1 cellular context compared by ENCODE assay signal in the genomic region with DNA sequence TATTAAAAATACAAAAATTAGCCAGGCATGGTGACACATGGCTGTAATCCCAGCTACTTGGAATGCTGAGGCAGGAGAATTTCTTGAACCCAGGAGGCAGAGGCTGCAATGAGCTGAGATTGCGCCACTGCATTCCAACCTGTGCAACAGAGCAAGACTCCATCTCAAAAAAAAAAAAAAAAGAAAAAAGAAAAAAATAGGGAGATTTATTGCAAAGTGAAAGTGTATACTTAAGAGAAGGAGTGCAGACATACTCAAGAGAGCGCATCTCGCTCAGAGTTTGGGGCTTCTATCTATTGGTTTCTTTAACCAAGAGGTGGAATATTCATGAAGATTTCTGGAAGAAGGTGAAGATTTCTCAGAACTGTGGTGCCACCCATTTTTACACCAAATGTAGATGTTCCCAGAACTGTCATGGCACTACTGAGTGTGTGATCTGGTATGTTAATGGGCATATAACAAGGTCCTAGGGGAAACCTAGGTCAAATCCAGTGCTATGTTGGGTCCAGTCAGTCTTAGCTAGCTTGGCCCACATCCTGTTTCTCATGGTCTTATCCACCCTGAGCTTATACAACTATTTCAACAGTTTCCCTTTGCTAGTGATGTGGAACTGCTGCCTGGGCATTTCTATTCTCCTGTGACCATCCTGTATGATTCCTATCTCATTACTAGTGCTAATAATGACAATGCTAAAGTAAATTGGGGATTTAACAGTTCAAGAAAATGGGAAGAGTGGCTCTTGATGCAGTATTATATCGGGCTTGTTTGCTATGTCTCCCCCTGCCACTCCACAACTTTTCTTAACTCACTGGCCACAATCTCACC.
TF ChIP-seq lines count a peak whose summit lies in the region.

No MANE protein-coding gene starts in this region.

TF ChIP-seq in IMR-90, 13 proteins besides CTCF, POLR2A, EP300 and RAD21:
- no peak for TF ChIP-seq CEBPB (IDR thresholded peaks at IDR 0.05; ENCODE audit: low read depth, low read length)
- TF ChIP-seq SMC3 (IDR thresholded peaks at IDR 0.05; ENCODE audit: low read depth, low read length), result no peak
- TF ChIP-seq BHLHE40 (IDR thresholded peaks at IDR 0.05; ENCODE audit: low read depth, low read length), result no peak
- no peak for TF ChIP-seq MXI1 (IDR thresholded peaks at IDR 0.05; ENCODE audit: borderline replicate concordance, low read depth, low read length)
- no peak for TF ChIP-seq FOS (IDR thresholded peaks at IDR 0.05; ENCODE audit: low read depth, low read length)
- TF ChIP-seq, protein P1, sequence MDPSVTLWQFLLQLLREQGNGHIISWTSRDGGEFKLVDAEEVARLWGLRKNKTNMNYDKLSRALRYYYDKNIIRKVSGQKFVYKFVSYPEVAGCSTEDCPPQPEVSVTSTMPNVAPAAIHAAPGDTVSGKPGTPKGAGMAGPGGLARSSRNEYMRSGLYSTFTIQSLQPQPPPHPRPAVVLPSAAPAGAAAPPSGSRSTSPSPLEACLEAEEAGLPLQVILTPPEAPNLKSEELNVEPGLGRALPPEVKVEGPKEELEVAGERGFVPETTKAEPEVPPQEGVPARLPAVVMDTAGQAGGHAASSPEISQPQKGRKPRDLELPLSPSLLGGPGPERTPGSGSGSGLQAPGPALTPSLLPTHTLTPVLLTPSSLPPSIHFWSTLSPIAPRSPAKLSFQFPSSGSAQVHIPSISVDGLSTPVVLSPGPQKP (IDR thresholded peaks at IDR 0.05; ENCODE audit: borderline replicate concordance, low read depth, low read length), result no peak
- TF ChIP-seq RCOR1 (IDR thresholded peaks at IDR 0.05; ENCODE audit: insufficient replicate concordance, low read length), result no peak
- TF ChIP-seq NFE2L2 (IDR thresholded peaks at IDR 0.05; ENCODE audit: low read depth, low read length), result no peak
- no peak for TF ChIP-seq RFX5 (IDR thresholded peaks at IDR 0.05; ENCODE audit: low read depth, low read length)
- TF ChIP-seq CHD1 (IDR thresholded peaks at IDR 0.05; ENCODE audit: low read depth, low read length), result no peak
- no peak for TF ChIP-seq MAFK (IDR thresholded peaks at IDR 0.05; ENCODE audit: low read depth, low read length)
- TF ChIP-seq, protein P2, sequence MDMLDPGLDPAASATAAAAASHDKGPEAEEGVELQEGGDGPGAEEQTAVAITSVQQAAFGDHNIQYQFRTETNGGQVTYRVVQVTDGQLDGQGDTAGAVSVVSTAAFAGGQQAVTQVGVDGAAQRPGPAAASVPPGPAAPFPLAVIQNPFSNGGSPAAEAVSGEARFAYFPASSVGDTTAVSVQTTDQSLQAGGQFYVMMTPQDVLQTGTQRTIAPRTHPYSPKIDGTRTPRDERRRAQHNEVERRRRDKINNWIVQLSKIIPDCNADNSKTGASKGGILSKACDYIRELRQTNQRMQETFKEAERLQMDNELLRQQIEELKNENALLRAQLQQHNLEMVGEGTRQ (IDR thresholded peaks at IDR 0.05; ENCODE audit: low read depth, low read length), result no peak
- TF ChIP-seq MAZ (IDR thresholded peaks at IDR 0.05; ENCODE audit: borderline replicate concordance, low read depth, low read length), result no peak
TF ChIP-seq in IMR-90: peak in this region for 0.
